ENCODE assay signal across 7 cellular contexts in genomic region chr20:21125849-21126840, GRCh38. TPM values are rescaled to one million over a fixed set of nuclear protein-coding genes. Genes with fewer than 3 reads are reported as not detected.
DNase-seq lines count a peak whose midpoint lies in the region; ATAC-seq, FAIRE-seq and TF ChIP-seq lines count a peak whose summit lies in the region.

Gene KIZ, plus strand, starts transcription at chr20:21126082. Its CDS starts 34 bp downstream, at chr20:21126116.

- H3K9ac ChIP-seq in astrocyte (ENCODE audit: low read length), result peak within 1 kb of the TSS; percentile 88

- peak within 1 kb of the TSS; percentile 96 for H3K4me2 ChIP-seq in astrocyte (ENCODE audit: low read length)

- H3K9me3 ChIP-seq in astrocyte (ENCODE audit: insufficient read depth, low read depth, low read length), result no peaks in the 10 kb centered on the region

- peak within 1 kb of the TSS; percentile 79 for H3K4me3 ChIP-seq in astrocyte (ENCODE audit: insufficient read depth, low read depth, low read length)
- H3K4me3 ChIP-seq in retinal pigment epithelial cell (ENCODE audit: low read length), result peak within 1 kb of the TSS; percentile 72

- peak within 1 kb of the TSS; percentile 71 for H3K27ac ChIP-seq in astrocyte (ENCODE audit: low read depth, low read length)

- peaks cover 3% of the 10 kb centered on the region for H3K4me1 ChIP-seq in astrocyte (ENCODE audit: insufficient read depth, low read length)

- no peaks in the 10 kb centered on the region for H4K20me1 ChIP-seq in astrocyte (ENCODE audit: insufficient read depth, low read length)

- peak within 1 kb of the TSS; percentile 94 for H3K27ac Mint-ChIP-seq in astrocyte (ENCODE audit: unreplicated experiment)

- ATAC-seq in GM18502 (IDR thresholded peaks at IDR 0.05; ENCODE audit: poor library complexity, unreplicated experiment) (peak; percentile 97), HG02970 (IDR thresholded peaks at IDR 0.05; ENCODE audit: low FRiP score, unreplicated experiment) (peak; percentile 97)

- no peak for FAIRE-seq in astrocyte (lab: Jason Lieb, UNC)

- peaks cover 12% of the 10 kb centered on the region for H3K4me1 Mint-ChIP-seq in astrocyte (ENCODE audit: low read depth, unreplicated experiment)

- H3K9me3 Mint-ChIP-seq in astrocyte (ENCODE audit: unreplicated experiment), result no peaks in the 10 kb centered on the region

- no peak for TF ChIP-seq CTCF in astrocyte (IDR thresholded peaks at IDR 0.05; ENCODE audit: insufficient read depth, low read depth, low read length)
- TF ChIP-seq CTCF in retinal pigment epithelial cell (conservative IDR thresholded peaks at IDR 0.05; ENCODE audit: low read depth, low read length), result peak; percentile 14

- H3K4me3 Mint-ChIP-seq in astrocyte (ENCODE audit: unreplicated experiment), result peak within 1 kb of the TSS; percentile 96

- DNase-seq in NCI-H187 treated with DMSO at 0.1 percent for 48 hours (lab: John Stamatoyannopoulos, UW) (peak; percentile 36), astrocyte (ENCODE audit: low read depth) (peak; percentile 79), hepatic stellate cell (ENCODE audit: low spot score) (peak; percentile 87), retinal pigment epithelial cell (ENCODE audit: low read depth) (peak; percentile 62)

- H3K36me3 ChIP-seq in astrocyte (ENCODE audit: insufficient read depth, low read length), result no peaks in the 10 kb centered on the region

- no peaks in the 10 kb centered on the region for H3K27me3 ChIP-seq in astrocyte (ENCODE audit: insufficient read depth, low read length)

- H2AFZ ChIP-seq in astrocyte (ENCODE audit: low read depth, low read length), result peak within 1 kb of the TSS; percentile 95

- peaks cover 5% of the 10 kb centered on the region for H3K79me2 ChIP-seq in astrocyte (ENCODE audit: insufficient read depth, low read length)

- intact Hi-C loops in T-helper 2 cell treated with Interferon-gamma antibody and Interleukin-4, amounts not matched to agents 100 ng/mL and 5 ng/mL, for 36 hours (cut with micrococcal nuclease), result loop anchor here (1.0 to 10.0 kb wide), 4 partner anchors 23 to 1071 kb away; partner anchors contain the start of genes CFAP61, CRNKL1 and XRN2

- H3K27me3 Mint-ChIP-seq in astrocyte (ENCODE audit: low read depth, unreplicated experiment), result no peaks in the 10 kb centered on the region

- H3K36me3 Mint-ChIP-seq in astrocyte (ENCODE audit: low read depth, unreplicated experiment), result peaks cover 2% of the 10 kb centered on the region

RNA-seq across cellular contexts. Expression of gene KIZ, which starts in this region (rescaled TPM):
- total RNA-seq in T-helper 2 cell treated with Interferon-gamma antibody and Interleukin-4, amounts not matched to agents 100 ng/mL and 5 ng/mL, for 36 hours, result 12.1 and 15.5 TPM in 2 replicates
- total RNA-seq in astrocyte, result 9.7 and 15.5 TPM in 2 replicates

Comparison
In these comparisons a context has a peak if more than half of its experiments do, and no peak if none do; other contexts are left out.
1. Peak in every context shown above with its lines: DNase-seq, ATAC-seq, H3K4me3 ChIP-seq and H3K27ac ChIP-seq.
2. DNase-seq: peak in every context shown above with its lines; median percentile 87 in hepatic stellate cell; 79 in astrocyte; 62 in retinal pigment epithelial cell; 36 in NCI-H187 treated with DMSO at 0.1 percent for 48 hours.